ENCODE assay signal across 1 cellular context in genomic region chr7:65447041-65447440, GRCh38.
A peak's percentile ranks its signal among the peaks of the same experiment; 100 is the strongest.
TF ChIP-seq lines count a peak whose summit lies in the region.

No MANE protein-coding gene starts in this region.

TF ChIP-seq in HepG2, 621 proteins besides CTCF, POLR2A, EP300 and RAD21 (continued from another document):
- TF ChIP-seq ZNF280D (CRISPR knock-in tag; IDR thresholded peaks at IDR 0.05) = peak; percentile 94
- TF ChIP-seq SMC3 (IDR thresholded peaks at IDR 0.05; ENCODE audit: low read length) = peak; percentile 24; the same call in 1 of the 2 replicates
- peak; percentile 100 for TF ChIP-seq ZNF280B (CRISPR knock-in tag; IDR thresholded peaks at IDR 0.05; ENCODE audit: borderline replicate concordance)
- TF ChIP-seq POGZ (CRISPR knock-in tag; IDR thresholded peaks at IDR 0.05) = peak; percentile 49; the same call in 1 of the 2 replicates
- TF ChIP-seq SETDB1 (CRISPR knock-in tag; IDR thresholded peaks at IDR 0.05; ENCODE audit: borderline replicate concordance) = peak; percentile 98
